ENCODE assay signal across 9 cellular contexts in genomic region chr10:53839437-53840039, GRCh38.
DNase-seq lines count a peak whose midpoint lies in the region; ATAC-seq and TF ChIP-seq lines count a peak whose summit lies in the region.
"Had no signal": no experiment of that assay in that cellular context is flagged by ENCODE, and none has a peak within 500 bp of the region (broad histone marks: within the 10 kb centered on the region; RNA-seq: fewer than 3 reads in every experiment).

No MANE protein-coding gene starts in this region.

- TF ChIP-seq CTCF in GM06990 (IDR thresholded peaks at IDR 0.05; ENCODE audit: insufficient read depth, low read length, poor library complexity, severe bottlenecking) (peak; percentile 37), breast epithelium (IDR thresholded peaks at IDR 0.05) (peak in 2 of 3 donors; percentile 9 to 14), nephron (IDR thresholded peaks at IDR 0.05; ENCODE audit: unreplicated experiment in 3 of 3) (peak; percentile 49 to 77 (median 59))

- H3K27ac Mint-ChIP-seq in nephron, result no peak overlapping the region

- peaks cover 5% of the 10 kb centered on the region for H3K27me3 Mint-ChIP-seq in nephron (ENCODE audit: low read depth)

- H3K27me3 ChIP-seq in GM06990 (replicated peaks; ENCODE audit: control insufficient read depth, insufficient read depth, low read length), result no peaks in the 10 kb centered on the region
- no peaks in the 10 kb centered on the region for H3K27me3 ChIP-seq in breast epithelium

- TF ChIP-seq POLR2A in breast epithelium (IDR thresholded peaks at IDR 0.05), result no peak

- intact Hi-C loops in breast epithelium (cut with DNase I; ENCODE audit: low total_unique reads), result no loop called here

- ATAC-seq in GM21723 (IDR thresholded peaks at IDR 0.05; ENCODE audit: unreplicated experiment), result no peak

- H3K4me1 ChIP-seq in breast epithelium, result no peaks in the 10 kb centered on the region

- H3K36me3 ChIP-seq in GM06990 (ENCODE audit: control insufficient read depth, insufficient read depth, low read length) (no peaks in the 10 kb centered on the region), breast epithelium (no peaks in the 10 kb centered on the region)

- no peak overlapping the region for H3K4me3 Mint-ChIP-seq in nephron

- DNase-seq in GM06990 (ENCODE audit: extremely low read depth, insufficient read length) (no peak), NCI-H1048 (lab: John Stamatoyannopoulos, UW) (peak; percentile 5), breast epithelium (ENCODE audit: low spot score in 2 of 2) (no peak), foreskin melanocyte (no peak), activated gamma-delta T cell (lab: John Stamatoyannopoulos, UW) (no peak), middle frontal gyrus (ENCODE audit: extremely low spot score, low spot score) (no peak)
- DNase-seq: amniotic stem cell had no signal

- H3K4me1 Mint-ChIP-seq in nephron, result peaks cover 14% of the 10 kb centered on the region

- no peaks in the 10 kb centered on the region for H3K9me3 ChIP-seq in breast epithelium

- H3K36me3 Mint-ChIP-seq in nephron (ENCODE audit: low read depth), result no peaks in the 10 kb centered on the region

- H3K27ac ChIP-seq in breast epithelium, result no peak overlapping the region

- H3K4me3 ChIP-seq in GM06990 (replicated peaks; ENCODE audit: low read depth, low read length) (no peak overlapping the region), breast epithelium (no peak overlapping the region)

- no peaks in the 10 kb centered on the region for H3K9me3 Mint-ChIP-seq in nephron
